Comparison of ENCODE assay signal across 1 cellular context in the genomic region with DNA sequence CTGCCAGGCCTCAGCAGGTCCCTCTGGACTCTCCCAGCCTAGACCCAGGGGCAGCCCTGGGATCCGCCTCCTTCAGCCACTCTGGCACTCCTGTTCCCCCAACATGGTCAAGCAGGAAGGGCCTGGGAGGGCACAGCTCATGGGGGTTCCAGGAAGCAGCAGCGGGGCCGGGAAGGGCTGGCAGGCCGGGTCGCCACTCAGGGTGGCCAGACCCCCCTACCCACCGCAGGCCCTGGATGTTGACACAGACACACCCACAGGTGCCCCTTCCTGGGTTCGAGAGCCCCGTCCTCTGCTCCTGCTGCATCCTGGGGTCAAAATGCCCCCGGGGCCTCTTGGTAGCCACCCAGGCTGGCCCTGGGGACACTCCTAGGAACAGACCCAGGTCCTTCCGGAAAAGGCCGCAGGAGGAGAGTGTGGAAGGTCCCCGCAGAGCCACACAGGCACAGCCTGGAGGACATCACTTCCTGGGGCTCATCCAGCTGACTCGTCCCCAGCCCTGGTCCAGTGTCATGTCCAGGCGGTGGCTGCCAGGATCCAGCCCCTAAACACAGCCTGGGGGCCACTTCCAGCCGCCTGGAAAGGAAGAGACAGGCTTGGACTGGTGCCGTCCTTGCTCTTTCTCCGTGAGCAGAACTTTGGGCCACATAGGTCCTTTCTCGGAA.
TF ChIP-seq lines count a peak whose summit lies in the region.

No MANE protein-coding gene starts in this region.

TF ChIP-seq in HepG2, 621 proteins besides CTCF, POLR2A, EP300 and RAD21:
- TF ChIP-seq, protein P1, sequence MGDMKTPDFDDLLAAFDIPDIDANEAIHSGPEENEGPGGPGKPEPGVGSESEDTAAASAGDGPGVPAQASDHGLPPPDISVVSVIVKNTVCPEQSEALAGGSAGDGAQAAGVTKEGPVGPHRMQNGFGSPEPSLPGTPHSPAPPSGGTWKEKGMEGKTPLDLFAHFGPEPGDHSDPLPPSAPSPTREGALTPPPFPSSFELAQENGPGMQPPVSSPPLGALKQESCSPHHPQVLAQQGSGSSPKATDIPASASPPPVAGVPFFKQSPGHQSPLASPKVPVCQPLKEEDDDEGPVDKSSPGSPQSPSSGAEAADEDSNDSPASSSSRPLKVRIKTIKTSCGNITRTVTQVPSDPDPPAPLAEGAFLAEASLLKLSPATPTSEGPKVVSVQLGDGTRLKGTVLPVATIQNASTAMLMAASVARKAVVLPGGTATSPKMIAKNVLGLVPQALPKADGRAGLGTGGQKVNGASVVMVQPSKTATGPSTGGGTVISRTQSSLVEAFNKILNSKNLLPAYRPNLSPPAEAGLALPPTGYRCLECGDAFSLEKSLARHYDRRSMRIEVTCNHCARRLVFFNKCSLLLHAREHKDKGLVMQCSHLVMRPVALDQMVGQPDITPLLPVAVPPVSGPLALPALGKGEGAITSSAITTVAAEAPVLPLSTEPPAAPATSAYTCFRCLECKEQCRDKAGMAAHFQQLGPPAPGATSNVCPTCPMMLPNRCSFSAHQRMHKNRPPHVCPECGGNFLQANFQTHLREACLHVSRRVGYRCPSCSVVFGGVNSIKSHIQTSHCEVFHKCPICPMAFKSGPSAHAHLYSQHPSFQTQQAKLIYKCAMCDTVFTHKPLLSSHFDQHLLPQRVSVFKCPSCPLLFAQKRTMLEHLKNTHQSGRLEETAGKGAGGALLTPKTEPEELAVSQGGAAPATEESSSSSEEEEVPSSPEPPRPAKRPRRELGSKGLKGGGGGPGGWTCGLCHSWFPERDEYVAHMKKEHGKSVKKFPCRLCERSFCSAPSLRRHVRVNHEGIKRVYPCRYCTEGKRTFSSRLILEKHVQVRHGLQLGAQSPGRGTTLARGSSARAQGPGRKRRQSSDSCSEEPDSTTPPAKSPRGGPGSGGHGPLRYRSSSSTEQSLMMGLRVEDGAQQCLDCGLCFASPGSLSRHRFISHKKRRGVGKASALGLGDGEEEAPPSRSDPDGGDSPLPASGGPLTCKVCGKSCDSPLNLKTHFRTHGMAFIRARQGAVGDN (CRISPR knock-in tag; IDR thresholded peaks at IDR 0.05): peak; percentile 37
- peak; percentile 31; the same call in 1 of the 2 replicates for TF ChIP-seq SAP130 (CRISPR knock-in tag; IDR thresholded peaks at IDR 0.05; ENCODE audit: low read depth)
- no peak for TF ChIP-seq CBFB (CRISPR knock-in tag; IDR thresholded peaks at IDR 0.05)
- TF ChIP-seq ZNF772 (CRISPR knock-in tag; IDR thresholded peaks at IDR 0.05): 0 out of 2 replicates have a peak, but pooled peaks have one; percentile 15
- TF ChIP-seq, protein P2, sequence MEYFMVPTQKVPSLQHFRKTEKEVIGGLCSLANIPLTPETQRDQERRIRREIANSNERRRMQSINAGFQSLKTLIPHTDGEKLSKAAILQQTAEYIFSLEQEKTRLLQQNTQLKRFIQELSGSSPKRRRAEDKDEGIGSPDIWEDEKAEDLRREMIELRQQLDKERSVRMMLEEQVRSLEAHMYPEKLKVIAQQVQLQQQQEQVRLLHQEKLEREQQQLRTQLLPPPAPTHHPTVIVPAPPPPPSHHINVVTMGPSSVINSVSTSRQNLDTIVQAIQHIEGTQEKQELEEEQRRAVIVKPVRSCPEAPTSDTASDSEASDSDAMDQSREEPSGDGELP (IDR thresholded peaks at IDR 0.05; ENCODE audit: borderline replicate concordance, low read depth): peak; percentile 14; the same call in 1 of the 2 replicates
- TF ChIP-seq MYC (CRISPR knock-in tag; IDR thresholded peaks at IDR 0.05; ENCODE audit: borderline replicate concordance): no peak
- TF ChIP-seq AKAP8 (CRISPR knock-in tag; IDR thresholded peaks at IDR 0.05): no peak; the same call in 1 of the 2 replicates
- TF ChIP-seq SRF (IDR thresholded peaks at IDR 0.05; ENCODE audit: low read depth, low read length): peak; percentile 72
- peak; percentile 38; the same call in 1 of the 2 replicates for TF ChIP-seq ZSCAN21 (CRISPR knock-in tag; IDR thresholded peaks at IDR 0.05; ENCODE audit: borderline replicate concordance)
- no peak for TF ChIP-seq RFX5 (IDR thresholded peaks at IDR 0.05; ENCODE audit: low read depth, low read length)
- TF ChIP-seq, protein P3, sequence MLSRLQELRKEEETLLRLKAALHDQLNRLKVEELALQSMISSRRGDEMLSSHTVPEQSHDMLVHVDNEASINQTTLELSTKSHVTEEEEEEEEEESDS (CRISPR knock-in tag; IDR thresholded peaks at IDR 0.05; ENCODE audit: borderline replicate concordance): no peak
- 0 out of 2 replicates have a peak, but pooled peaks have one; percentile 17 for TF ChIP-seq ZNF263 (CRISPR knock-in tag; IDR thresholded peaks at IDR 0.05)
- TF ChIP-seq ZNF660 (CRISPR knock-in tag; IDR thresholded peaks at IDR 0.05; ENCODE audit: borderline replicate concordance, low read depth): no peak
- TF ChIP-seq, protein P4, sequence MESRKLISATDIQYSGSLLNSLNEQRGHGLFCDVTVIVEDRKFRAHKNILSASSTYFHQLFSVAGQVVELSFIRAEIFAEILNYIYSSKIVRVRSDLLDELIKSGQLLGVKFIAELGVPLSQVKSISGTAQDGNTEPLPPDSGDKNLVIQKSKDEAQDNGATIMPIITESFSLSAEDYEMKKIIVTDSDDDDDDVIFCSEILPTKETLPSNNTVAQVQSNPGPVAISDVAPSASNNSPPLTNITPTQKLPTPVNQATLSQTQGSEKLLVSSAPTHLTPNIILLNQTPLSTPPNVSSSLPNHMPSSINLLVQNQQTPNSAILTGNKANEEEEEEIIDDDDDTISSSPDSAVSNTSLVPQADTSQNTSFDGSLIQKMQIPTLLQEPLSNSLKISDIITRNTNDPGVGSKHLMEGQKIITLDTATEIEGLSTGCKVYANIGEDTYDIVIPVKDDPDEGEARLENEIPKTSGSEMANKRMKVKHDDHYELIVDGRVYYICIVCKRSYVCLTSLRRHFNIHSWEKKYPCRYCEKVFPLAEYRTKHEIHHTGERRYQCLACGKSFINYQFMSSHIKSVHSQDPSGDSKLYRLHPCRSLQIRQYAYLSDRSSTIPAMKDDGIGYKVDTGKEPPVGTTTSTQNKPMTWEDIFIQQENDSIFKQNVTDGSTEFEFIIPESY (CRISPR knock-in tag; IDR thresholded peaks at IDR 0.05): no peak
- TF ChIP-seq, protein P5, sequence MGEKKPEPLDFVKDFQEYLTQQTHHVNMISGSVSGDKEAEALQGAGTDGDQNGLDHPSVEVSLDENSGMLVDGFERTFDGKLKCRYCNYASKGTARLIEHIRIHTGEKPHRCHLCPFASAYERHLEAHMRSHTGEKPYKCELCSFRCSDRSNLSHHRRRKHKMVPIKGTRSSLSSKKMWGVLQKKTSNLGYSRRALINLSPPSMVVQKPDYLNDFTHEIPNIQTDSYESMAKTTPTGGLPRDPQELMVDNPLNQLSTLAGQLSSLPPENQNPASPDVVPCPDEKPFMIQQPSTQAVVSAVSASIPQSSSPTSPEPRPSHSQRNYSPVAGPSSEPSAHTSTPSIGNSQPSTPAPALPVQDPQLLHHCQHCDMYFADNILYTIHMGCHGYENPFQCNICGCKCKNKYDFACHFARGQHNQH (CRISPR knock-in tag; IDR thresholded peaks at IDR 0.05): no peak
- TF ChIP-seq DR1 (CRISPR knock-in tag; IDR thresholded peaks at IDR 0.05): no peak
- TF ChIP-seq RBM39 (IDR thresholded peaks at IDR 0.05; ENCODE audit: low read depth, low read length, poor library complexity, severe bottlenecking): peak; percentile 10
- 0 out of 2 replicates have a peak, but pooled peaks have one; percentile 12 for TF ChIP-seq MED1 (CRISPR knock-in tag; IDR thresholded peaks at IDR 0.05)
- TF ChIP-seq ZNF776 (CRISPR knock-in tag; IDR thresholded peaks at IDR 0.05): 0 out of 2 replicates have a peak, but pooled peaks have one; percentile 2
